ENCODE assay signal across 1 cellular context in the genomic region with DNA sequence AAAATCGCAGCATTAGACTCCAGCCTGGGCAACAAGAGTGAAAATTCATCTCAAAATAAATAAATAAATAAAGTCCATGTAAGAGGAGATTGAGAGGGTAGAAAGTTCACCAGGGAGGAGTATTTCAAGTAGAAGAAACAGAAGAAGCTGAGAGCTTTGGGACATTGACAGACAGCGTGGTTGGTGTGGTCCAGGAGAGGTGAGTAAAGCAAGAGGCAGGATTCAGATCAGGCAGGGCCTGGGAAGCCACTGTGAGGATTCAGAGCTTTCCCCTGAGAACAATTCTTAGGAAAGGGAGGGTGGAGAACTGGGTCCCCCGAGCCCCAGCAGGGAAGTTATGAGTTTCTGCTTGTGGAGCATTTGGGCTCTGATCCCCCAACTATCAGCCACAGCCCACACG.
TF ChIP-seq lines count a peak whose summit lies in the region.

No MANE protein-coding gene starts in this region.

TF ChIP-seq in IMR-90, 13 proteins besides CTCF, POLR2A, EP300 and RAD21:
- TF ChIP-seq CEBPB (IDR thresholded peaks at IDR 0.05; ENCODE audit: low read depth, low read length) (no peak), RCOR1 (IDR thresholded peaks at IDR 0.05; ENCODE audit: insufficient replicate concordance, low read length) (no peak)
- TF ChIP-seq, protein P1, sequence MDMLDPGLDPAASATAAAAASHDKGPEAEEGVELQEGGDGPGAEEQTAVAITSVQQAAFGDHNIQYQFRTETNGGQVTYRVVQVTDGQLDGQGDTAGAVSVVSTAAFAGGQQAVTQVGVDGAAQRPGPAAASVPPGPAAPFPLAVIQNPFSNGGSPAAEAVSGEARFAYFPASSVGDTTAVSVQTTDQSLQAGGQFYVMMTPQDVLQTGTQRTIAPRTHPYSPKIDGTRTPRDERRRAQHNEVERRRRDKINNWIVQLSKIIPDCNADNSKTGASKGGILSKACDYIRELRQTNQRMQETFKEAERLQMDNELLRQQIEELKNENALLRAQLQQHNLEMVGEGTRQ (IDR thresholded peaks at IDR 0.05; ENCODE audit: low read depth, low read length), result no peak
